25 cellular contexts compared by ENCODE assay signal in genomic region chr6:117414770-117415169, GRCh38. TPM values are rescaled to one million over a fixed set of nuclear protein-coding genes. Genes with fewer than 3 reads are reported as not detected.
DNase-seq lines count a peak whose midpoint lies in the region; ATAC-seq and TF ChIP-seq lines count a peak whose summit lies in the region.
"Had no signal": no experiment of that assay in that cellular context is flagged by ENCODE, and none has a peak within 500 bp of the region (broad histone marks: within the 10 kb centered on the region; RNA-seq: fewer than 3 reads in every experiment).

No MANE protein-coding gene starts in this region.

- H3K4me1 ChIP-seq in upper lobe of right lung: no peaks in the 10 kb centered on the region
- H3K4me1 ChIP-seq: BLaER1 treated with 17β-estradiol and CSF1 and Interleukin-3, amounts not matched to agents 10 nM and 100 nM; psoas muscle had no signal

- H3K27me3 ChIP-seq in upper lobe of right lung: peaks cover 4% of the 10 kb centered on the region
- H3K27me3 ChIP-seq: BLaER1 treated with 17β-estradiol and CSF1 and Interleukin-3, amounts not matched to agents 10 nM and 100 nM; tibial nerve had no signal

- no peak overlapping the region for H3K4me3 ChIP-seq in fibroblast of pulmonary artery (replicated peaks; ENCODE audit: low read depth, low read length)
- no peak overlapping the region for H3K4me3 ChIP-seq in upper lobe of right lung
- H3K4me3 ChIP-seq: BLaER1 treated with 17β-estradiol and CSF1 and Interleukin-3, amounts not matched to agents 10 nM and 100 nM; psoas muscle; tibial nerve had no signal

- H3K27ac ChIP-seq in upper lobe of right lung: no peak overlapping the region
- H3K27ac ChIP-seq: 22Rv1; BLaER1 treated with 17β-estradiol and CSF1 and Interleukin-3, amounts not matched to agents 10 nM and 100 nM; psoas muscle; tibial nerve; WERI-Rb-1 had no signal

- intact Hi-C loops in upper lobe of right lung (cut with DNase I): no loop called here

- no peaks in the 10 kb centered on the region for H3K36me3 ChIP-seq in upper lobe of right lung
- H3K36me3 ChIP-seq: BLaER1 treated with 17β-estradiol and CSF1 and Interleukin-3, amounts not matched to agents 10 nM and 100 nM; tibial nerve; WERI-Rb-1 had no signal

- TF ChIP-seq CTCF in fibroblast of pulmonary artery (IDR thresholded peaks at IDR 0.05; ENCODE audit: low read length, missing control alignments) (no peak), upper lobe of right lung (IDR thresholded peaks at IDR 0.05) (no peak)

- ATAC-seq in upper lobe of right lung: peak; percentile 52
- ATAC-seq in GM19035 (IDR thresholded peaks at IDR 0.05; ENCODE audit: unreplicated experiment): no peak
- ATAC-seq: activated naive CD4-positive, alpha-beta T cell treated with anti-CD3 and anti-CD28 coated beads, Interleukin-2, amount 50 U/mL, for 72 hours; activated T-cell treated with anti-CD3 and anti-CD28 coated beads, Interleukin-2, amount 50 U/mL, for 72 hours; psoas muscle; stimulated activated memory B cell treated with anti-CD40 and anti-IgM and Interleukin-4, amounts not matched to agents 10 μg/mL and 1 μg/mL and 100 μg/mL, for 72 hours had no signal

- no peaks in the 10 kb centered on the region for H3K9me3 ChIP-seq in upper lobe of right lung
- H3K9me3 ChIP-seq: BLaER1 treated with 17β-estradiol and CSF1 and Interleukin-3, amounts not matched to agents 10 nM and 100 nM; psoas muscle; tibial nerve had no signal

- DNase-seq in DMS 273 (lab: John Stamatoyannopoulos, UW; ENCODE audit: unreplicated experiment) (peak; percentile 7), DMS 273 treated with DMSO at 0.1 percent for 48 hours (lab: John Stamatoyannopoulos, UW) (no peak), SHP77 (lab: John Stamatoyannopoulos, UW) (peak; percentile 57 to 64), fibroblast of pulmonary artery (ENCODE audit: low read depth) (peak; percentile 4), upper lobe of right lung (no peak), NCI-H524 treated with DMSO at 0.1 percent for 48 hours (lab: John Stamatoyannopoulos, UW) (no peak), retina (no peak)
- DNase-seq: activated T-cell treated with anti-CD3 and anti-CD28 coated beads, Interleukin-2, amount 50 U/mL, for 72 hours; DMS79; erythroblast; glutamatergic neuron; NCI-H1048; NCI-H2171; nephron progenitor cell; NK-92 treated with Interleukin-12 subunit alpha and Interleukin-12 subunit beta, amount 100 ng/mL, for 24 hours; psoas muscle; stimulated activated CD4-positive, alpha-beta T cell treated with anti-CD3 and anti-CD28 coated beads, Interleukin-12 subunit alpha, Interleukin-12 subunit beta, amount 100 ng/mL, for 4 hours; WERI-Rb-1 had no signal

RNA-seq across cellular contexts. Expression of gene ROS1, which starts 11.0 kb away (rescaled TPM):
- total RNA-seq in upper lobe of right lung: 163 TPM
- total RNA-seq: activated naive CD4-positive, alpha-beta T cell treated with anti-CD3 and anti-CD28 coated beads, Interleukin-2, amount 50 U/mL, for 72 hours; activated T-cell treated with anti-CD3 and anti-CD28 coated beads, Interleukin-2, amount 50 U/mL, for 72 hours; T-helper 1 cell treated with Interleukin-12 subunit alpha and Interleukin-12 subunit beta and Interleukin-4 antibody, amounts not matched to agents 30 ng/mL and 1 ng/mL, for 36 hours; tibial nerve had no signal

Comparison
In these comparisons a context has a peak if more than half of its experiments do, and no peak if none do; other contexts are left out.
1. DNase-seq: peak in DMS 273 (single experiment), SHP77 (2 of 2) and fibroblast of pulmonary artery (single experiment); none in DMS 273 treated with DMSO at 0.1 percent for 48 hours (single experiment), upper lobe of right lung (single experiment), NCI-H524 treated with DMSO at 0.1 percent for 48 hours (single experiment) and retina (single experiment).